Comparison of ENCODE assay signal across 1 cellular context in the genomic region with DNA sequence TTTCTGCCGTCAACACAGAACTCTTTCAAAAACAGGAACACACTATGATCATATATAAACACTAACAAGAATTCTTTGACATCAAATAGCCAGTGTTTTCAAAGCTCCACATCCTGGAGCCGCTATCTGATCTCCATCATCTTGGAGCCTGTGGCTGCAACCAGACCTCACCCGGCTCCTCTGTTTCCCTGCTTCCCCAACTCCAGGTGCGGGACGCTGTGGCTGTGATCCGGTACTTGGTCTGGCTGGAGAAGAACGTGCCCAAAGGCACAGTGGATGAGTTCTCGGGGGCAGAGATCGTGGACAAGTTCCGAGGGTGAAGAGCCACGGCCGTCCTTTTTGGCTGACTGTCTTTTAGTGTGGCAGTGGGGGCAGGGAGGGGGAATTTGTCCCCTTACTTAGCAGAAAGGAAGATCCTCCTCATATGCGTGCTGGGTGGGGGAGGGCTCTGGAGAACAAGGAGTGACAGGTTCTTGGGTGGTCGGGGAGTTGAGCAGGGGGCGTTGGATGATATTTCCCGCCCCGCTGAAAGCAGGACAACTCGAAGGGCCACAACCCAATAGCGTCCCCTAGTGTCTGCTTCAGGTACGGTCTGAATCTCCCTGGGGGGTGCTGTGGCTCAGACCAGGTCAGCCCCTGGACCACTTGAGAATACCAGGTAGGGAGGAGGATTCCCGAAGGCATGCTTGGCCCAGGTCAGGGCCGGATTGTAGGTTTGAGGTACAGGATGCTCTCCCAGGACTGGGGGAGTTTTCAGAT.
TF ChIP-seq lines count a peak whose summit lies in the region.

No MANE protein-coding gene starts in this region.

TF ChIP-seq in endothelial cell of umbilical vein, 7 proteins besides CTCF, POLR2A, EP300 and RAD21:
- TF ChIP-seq POLR2AphosphoS5 (IDR thresholded peaks at IDR 0.05; ENCODE audit: insufficient read depth, low read depth, low read length), result no peak
- TF ChIP-seq EZH2 (IDR thresholded peaks at IDR 0.05; ENCODE audit: borderline replicate concordance, low read depth, low read length, severe bottlenecking), result no peak
